Comparison of ENCODE assay signal across 15 cellular contexts in genomic region chr7:142690554-142691182, GRCh38. TPM values are rescaled to one million over a fixed set of nuclear protein-coding genes. Genes with fewer than 3 reads are reported as not detected.
DNase-seq lines count a peak whose midpoint lies in the region; ATAC-seq lines count a peak whose summit lies in the region.
"Had no signal": no experiment of that assay in that cellular context is flagged by ENCODE, and none has a peak within 500 bp of the region (broad histone marks: within the 10 kb centered on the region; RNA-seq: fewer than 3 reads in every experiment).

No MANE protein-coding gene starts in this region.

- no peaks in the 10 kb centered on the region for H3K36me3 Mint-ChIP-seq in activated T-cell treated with anti-CD3 and anti-CD28 coated beads, Interleukin-2, amount 50 U/mL, for 24 hours (ENCODE audit: low read depth)
- H3K36me3 Mint-ChIP-seq in activated T-cell treated with anti-CD3 and anti-CD28 coated beads, Interleukin-2, amount 50 U/mL, for 4 hours (ENCODE audit: insufficient read depth), result no peaks in the 10 kb centered on the region
- H3K36me3 Mint-ChIP-seq in activated CD8-positive, alpha-beta T cell treated with anti-CD3 and anti-CD28 coated beads, Interleukin-2, amount 10 ng/mL, durations not matched to agents 7 days and 5 days (ENCODE audit: low read depth), result peaks cover 5% of the 10 kb centered on the region
- H3K36me3 Mint-ChIP-seq in stimulated activated naive B cell treated with anti-CD40 and anti-IgM and Interleukin-4, amounts not matched to agents 10 μg/mL and 1 μg/mL and 100 μg/mL, for 72 hours, result no peaks in the 10 kb centered on the region

- H3K4me1 Mint-ChIP-seq in activated T-cell treated with anti-CD3 and anti-CD28 coated beads, Interleukin-2, amount 50 U/mL, for 24 hours (ENCODE audit: low read depth), result peaks cover 26% of the 10 kb centered on the region
- H3K4me1 Mint-ChIP-seq in activated T-cell treated with anti-CD3 and anti-CD28 coated beads, Interleukin-2, amount 50 U/mL, for 4 hours (ENCODE audit: low read depth), result peaks cover 27% of the 10 kb centered on the region
- H3K4me1 Mint-ChIP-seq in activated CD8-positive, alpha-beta T cell treated with anti-CD3 and anti-CD28 coated beads, Interleukin-2, amount 10 ng/mL, durations not matched to agents 7 days and 5 days (ENCODE audit: low read depth), result peaks cover 47% of the 10 kb centered on the region
- peaks cover 6 to 10% of the 10 kb centered on the region in 2 donors for H3K4me1 Mint-ChIP-seq in stimulated activated naive B cell treated with anti-CD40 and anti-IgM and Interleukin-4, amounts not matched to agents 10 μg/mL and 1 μg/mL and 100 μg/mL, for 72 hours

- H3K9me3 Mint-ChIP-seq in activated T-cell treated with anti-CD3 and anti-CD28 coated beads, Interleukin-2, amount 50 U/mL, for 24 hours, result no peaks in the 10 kb centered on the region
- H3K9me3 Mint-ChIP-seq in activated T-cell treated with anti-CD3 and anti-CD28 coated beads, Interleukin-2, amount 50 U/mL, for 4 hours, result no peaks in the 10 kb centered on the region
- no peaks in the 10 kb centered on the region for H3K9me3 Mint-ChIP-seq in activated CD8-positive, alpha-beta T cell treated with anti-CD3 and anti-CD28 coated beads, Interleukin-2, amount 10 ng/mL, durations not matched to agents 7 days and 5 days (ENCODE audit: insufficient read depth)
- H3K9me3 Mint-ChIP-seq in stimulated activated naive B cell treated with anti-CD40 and anti-IgM and Interleukin-4, amounts not matched to agents 10 μg/mL and 1 μg/mL and 100 μg/mL, for 72 hours, result no peaks in the 10 kb centered on the region

- CTCF ChIA-PET in activated CD8-positive, alpha-beta T cell treated with anti-CD3 and anti-CD28 coated beads, Interleukin-2, amount 10 ng/mL, durations not matched to agents 7 days and 5 days (lab: Charles Lee), result interaction anchor here (0.6 to 1.7 kb wide), 3 partner anchors 24 to 120 kb away, joined by 3 to 4 read pairs (median 3); no protein-coding TSS in a partner anchor

- no peaks in the 10 kb centered on the region for H3K27me3 Mint-ChIP-seq in activated T-cell treated with anti-CD3 and anti-CD28 coated beads, Interleukin-2, amount 50 U/mL, for 24 hours
- no peaks in the 10 kb centered on the region for H3K27me3 Mint-ChIP-seq in activated T-cell treated with anti-CD3 and anti-CD28 coated beads, Interleukin-2, amount 50 U/mL, for 4 hours (ENCODE audit: low read depth)
- no peaks in the 10 kb centered on the region for H3K27me3 Mint-ChIP-seq in activated CD8-positive, alpha-beta T cell treated with anti-CD3 and anti-CD28 coated beads, Interleukin-2, amount 10 ng/mL, durations not matched to agents 7 days and 5 days (ENCODE audit: low read depth)
- peaks cover 4 to 7% of the 10 kb centered on the region in 2 donors for H3K27me3 Mint-ChIP-seq in stimulated activated naive B cell treated with anti-CD40 and anti-IgM and Interleukin-4, amounts not matched to agents 10 μg/mL and 1 μg/mL and 100 μg/mL, for 72 hours

- POLR2A ChIA-PET in activated CD8-positive, alpha-beta T cell treated with anti-CD3 and anti-CD28 coated beads, Interleukin-2, amount 10 ng/mL, durations not matched to agents 7 days and 5 days (lab: Charles Lee), result no interaction called here

- no peak for DNase-seq in activated T-cell treated with anti-CD3 and anti-CD28 coated beads, Interleukin-2, amount 50 U/mL, for 24 hours
- no peak for DNase-seq in activated T-cell treated with anti-CD3 and anti-CD28 coated beads, Interleukin-2, amount 50 U/mL, for 4 hours
- DNase-seq in activated CD8-positive, alpha-beta T cell treated with anti-CD3 and anti-CD28 coated beads, Interleukin-2, amount 10 ng/mL, durations not matched to agents 7 days and 5 days, result no peak
- no peak for DNase-seq in stimulated activated naive B cell treated with anti-CD40 and anti-IgM and Interleukin-4, amounts not matched to agents 10 μg/mL and 1 μg/mL and 100 μg/mL, for 72 hours
- DNase-seq in mucosa of gallbladder (ENCODE audit: low spot score), result no peak
- no peak for DNase-seq in activated CD8-positive, alpha-beta memory T cell treated with anti-CD3 and anti-CD28 coated beads for 24 hours
- DNase-seq: amygdala; Calu3; foreskin melanocyte; right cardiac atrium; stimulated activated CD4-positive, alpha-beta T cell treated with anti-CD3 and anti-CD28 coated beads, Interleukin-4, amount 100 ng/mL, for 4 hours had no signal

- no peak for ATAC-seq in activated T-cell treated with anti-CD3 and anti-CD28 coated beads, Interleukin-2, amount 50 U/mL, for 4 hours
- peak; percentile 55 for ATAC-seq in GM21723 (IDR thresholded peaks at IDR 0.05; ENCODE audit: unreplicated experiment)
- ATAC-seq in activated CD8-positive, alpha-beta T cell treated with anti-CD3 and anti-CD28 coated beads, Interleukin-2, amount 10 ng/mL, durations not matched to agents 7 days and 5 days, result peak; percentile 65
- ATAC-seq in stimulated activated naive B cell treated with anti-CD40 and anti-IgM and Interleukin-4, amounts not matched to agents 10 μg/mL and 1 μg/mL and 100 μg/mL, for 72 hours (replicated peaks), result peak; percentile 67 to 73
- ATAC-seq in HG03378 (IDR thresholded peaks at IDR 0.05; ENCODE audit: unreplicated experiment), result no peak
- ATAC-seq: right cardiac atrium had no signal

- peak overlapping the region; percentile 47 for H3K27ac Mint-ChIP-seq in activated T-cell treated with anti-CD3 and anti-CD28 coated beads, Interleukin-2, amount 50 U/mL, for 24 hours
- H3K27ac Mint-ChIP-seq in activated CD8-positive, alpha-beta T cell treated with anti-CD3 and anti-CD28 coated beads, Interleukin-2, amount 10 ng/mL, durations not matched to agents 7 days and 5 days, result peak overlapping the region; percentile 71
- no peak overlapping the region for H3K27ac Mint-ChIP-seq in stimulated activated naive B cell treated with anti-CD40 and anti-IgM and Interleukin-4, amounts not matched to agents 10 μg/mL and 1 μg/mL and 100 μg/mL, for 72 hours

- H3K4me3 Mint-ChIP-seq in activated T-cell treated with anti-CD3 and anti-CD28 coated beads, Interleukin-2, amount 50 U/mL, for 24 hours, result no peak overlapping the region
- H3K4me3 Mint-ChIP-seq in activated T-cell treated with anti-CD3 and anti-CD28 coated beads, Interleukin-2, amount 50 U/mL, for 4 hours, result no peak overlapping the region
- peak overlapping the region; percentile 4 for H3K4me3 Mint-ChIP-seq in activated CD8-positive, alpha-beta T cell treated with anti-CD3 and anti-CD28 coated beads, Interleukin-2, amount 10 ng/mL, durations not matched to agents 7 days and 5 days
- H3K4me3 Mint-ChIP-seq in stimulated activated naive B cell treated with anti-CD40 and anti-IgM and Interleukin-4, amounts not matched to agents 10 μg/mL and 1 μg/mL and 100 μg/mL, for 72 hours, result no peak overlapping the region

RNA-seq across cellular contexts. Expression of gene PRSS1, which starts 58.6 kb away (rescaled TPM):
- 10 to 100 TPM in 1 of 3 donors, 1 to 10 TPM in 2; 6.6 to 11.7 (median 9.2) TPM for total RNA-seq in activated T-cell treated with anti-CD3 and anti-CD28 coated beads, Interleukin-2, amount 50 U/mL, for 4 hours
- not detected for total RNA-seq in activated CD8-positive, alpha-beta T cell treated with anti-CD3 and anti-CD28 coated beads, Interleukin-2, amount 10 ng/mL, durations not matched to agents 7 days and 5 days
- 30.7 TPM for total RNA-seq in mucosa of gallbladder
- total RNA-seq: cerebellum, vagina had no signal

Comparison
In these comparisons a context has a peak if more than half of its experiments do, and no peak if none do; other contexts are left out.
1. ATAC-seq: peak in GM21723 (single experiment), activated CD8-positive, alpha-beta T cell treated with anti-CD3 and anti-CD28 coated beads, Interleukin-2, amount 10 ng/mL, durations not matched to agents 7 days and 5 days (single experiment) and stimulated activated naive B cell treated with anti-CD40 and anti-IgM and Interleukin-4, amounts not matched to agents 10 μg/mL and 1 μg/mL and 100 μg/mL, for 72 hours (2 of 2); none in activated T-cell treated with anti-CD3 and anti-CD28 coated beads, Interleukin-2, amount 50 U/mL, for 4 hours (0 of 2) and HG03378 (single experiment).
2. RNA of gene PRSS1, which starts 58.6 kb away (total RNA-seq): 30.7 TPM in mucosa of gallbladder (single experiment) and 6.6 to 11.7 TPM in activated T-cell treated with anti-CD3 and anti-CD28 coated beads, Interleukin-2, amount 50 U/mL, for 4 hours; not detected in activated CD8-positive, alpha-beta T cell treated with anti-CD3 and anti-CD28 coated beads, Interleukin-2, amount 10 ng/mL, durations not matched to agents 7 days and 5 days; every median in the first group is over 4 times any median in the second.